In the genomic region with DNA sequence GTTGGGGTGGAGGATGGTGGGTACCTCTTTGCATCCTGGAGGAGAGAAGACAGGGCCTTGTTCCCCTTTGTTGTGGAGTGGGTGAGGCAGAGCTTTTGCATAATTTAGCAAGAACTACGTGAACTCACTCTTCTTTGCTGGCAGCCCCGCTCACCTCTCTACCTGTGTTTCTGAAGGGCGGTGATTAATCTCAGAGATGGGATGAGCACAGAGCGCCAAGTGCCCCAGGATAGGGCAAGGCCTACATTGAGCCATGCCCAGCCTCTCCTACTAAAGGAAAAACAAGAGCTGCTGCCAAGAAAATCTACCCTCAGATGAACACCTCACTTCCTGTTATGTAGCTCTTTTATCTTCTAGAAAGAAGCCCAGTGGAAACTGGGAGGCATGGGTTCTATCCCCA, we compare ENCODE assay signal across 15 cellular contexts.
"Had no signal": no experiment of that assay in that cellular context is flagged by ENCODE, and none has a peak within 500 bp of the region (broad histone marks: within the 10 kb centered on the region; RNA-seq: fewer than 3 reads in every experiment).

No MANE protein-coding gene starts in this region.

- DNase-seq: activated B cell treated with CpG ODN at 0.5 μM for 24 hours; activated CD4-positive, alpha-beta T cell treated with anti-CD3 and anti-CD28 coated beads, Interleukin-2, amount 10 ng/mL, durations not matched to agents 7 days and 5 days; activated effector memory CD4-positive, alpha-beta T cell treated with anti-CD3 and anti-CD28 coated beads, Interleukin-2, amount 50 U/mL, for 16 hours; adrenal gland; effector memory CD8-positive, alpha-beta T cell; hypothalamus; kidney; left lung; retina; SHP77 treated with DMSO at 0.1 percent for 48 hours; SK-N-SH; stomach; upper lobe of left lung had no signal

- H3K27me3 ChIP-seq: adrenal gland, left lung, stomach, upper lobe of left lung had no signal

- ATAC-seq: effector memory CD8-positive, alpha-beta T cell; left lung had no signal

- H3K4me3 Mint-ChIP-seq: activated B cell treated with CpG ODN at 0.5 μM for 24 hours; activated CD4-positive, alpha-beta T cell treated with anti-CD3 and anti-CD28 coated beads, Interleukin-2, amount 10 ng/mL, durations not matched to agents 7 days and 5 days; effector memory CD8-positive, alpha-beta T cell; neural crest cell had no signal

- H3K9me3 ChIP-seq: adrenal gland, left lung, SK-N-SH, stomach, upper lobe of left lung had no signal

- H3K36me3 ChIP-seq: adrenal gland, left lung, stomach, upper lobe of left lung had no signal

- H3K4me3 ChIP-seq: adrenal gland, left lung, stomach, upper lobe of left lung had no signal

- H3K9me3 Mint-ChIP-seq: effector memory CD8-positive, alpha-beta T cell; neural crest cell had no signal

- H3K27ac ChIP-seq: adrenal gland, left lung, stomach, upper lobe of left lung had no signal

- H3K4me1 Mint-ChIP-seq: activated B cell treated with CpG ODN at 0.5 μM for 24 hours, neural crest cell had no signal

- H3K27me3 Mint-ChIP-seq: activated B cell treated with CpG ODN at 0.5 μM for 24 hours; activated CD4-positive, alpha-beta T cell treated with anti-CD3 and anti-CD28 coated beads, Interleukin-2, amount 10 ng/mL, durations not matched to agents 7 days and 5 days had no signal

- FAIRE-seq: frontal cortex, kidney had no signal

- H3K27ac Mint-ChIP-seq: activated B cell treated with CpG ODN at 0.5 μM for 24 hours; activated CD4-positive, alpha-beta T cell treated with anti-CD3 and anti-CD28 coated beads, Interleukin-2, amount 10 ng/mL, durations not matched to agents 7 days and 5 days had no signal

- H3K4me1 ChIP-seq: adrenal gland, left lung, stomach, upper lobe of left lung had no signal
